In the genomic region with DNA sequence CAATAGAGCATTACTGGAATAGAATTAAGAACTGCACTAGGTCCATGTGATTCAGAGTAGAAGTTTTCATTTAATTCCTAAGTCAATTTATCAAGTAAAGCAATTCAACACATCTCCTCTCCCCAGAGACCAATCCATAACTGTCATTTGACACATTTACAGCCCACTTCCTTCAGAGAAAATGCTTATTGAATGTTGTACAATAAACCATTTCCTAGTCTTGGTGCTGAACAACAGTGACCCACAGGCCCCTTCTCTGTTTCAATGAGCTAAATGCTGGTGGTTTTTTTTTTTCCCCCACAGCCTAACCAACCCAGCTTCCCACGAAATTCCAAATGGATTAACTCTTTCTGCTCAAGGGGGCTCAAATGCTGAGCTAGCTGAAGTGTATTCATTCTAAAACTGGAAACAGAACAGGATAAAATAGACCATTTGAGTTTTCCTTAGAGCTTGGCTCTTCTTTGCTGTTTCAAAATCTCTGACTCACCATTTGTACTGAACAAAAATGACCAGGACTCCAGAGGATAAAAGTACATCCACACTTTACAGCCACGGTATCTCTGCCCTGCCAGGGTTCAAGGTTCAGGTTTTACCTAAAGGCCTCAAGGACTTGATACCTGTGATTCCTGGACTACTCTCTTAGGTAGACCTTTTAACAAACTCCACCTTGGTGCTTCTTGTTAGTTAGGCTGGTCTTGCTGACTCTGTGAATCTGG, we compare ENCODE assay signal across 14 cellular contexts.
DNase-seq lines count a peak whose midpoint lies in the region; ATAC-seq, FAIRE-seq and TF ChIP-seq lines count a peak whose summit lies in the region.
"Had no signal": no experiment of that assay in that cellular context is flagged by ENCODE, and none has a peak within 500 bp of the region (broad histone marks: within the 10 kb centered on the region; RNA-seq: fewer than 3 reads in every experiment).

No MANE protein-coding gene starts in this region.

- H3K4me3 Mint-ChIP-seq in MCF 10A (ENCODE audit: unreplicated experiment) = no peak overlapping the region
- no peak overlapping the region for H3K4me3 Mint-ChIP-seq in activated T-cell treated with anti-CD3 and anti-CD28 coated beads, Interleukin-2, amount 50 U/mL, for 4 hours
- H3K4me3 Mint-ChIP-seq: activated CD4-positive, alpha-beta T cell treated with anti-CD3 and anti-CD28 coated beads, Interleukin-2, amount 10 ng/mL, durations not matched to agents 24 days and 14 days; T-cell had no signal

- H3K9ac ChIP-seq in mammary epithelial cell (ENCODE audit: insufficient read depth, low read length) (no peak overlapping the region), mesenchymal stem cell (ENCODE audit: low read length) (no peak overlapping the region)

- no peaks in the 10 kb centered on the region for H3K79me2 ChIP-seq in mammary epithelial cell (ENCODE audit: insufficient read depth, low read length)

- 33% methylated on average over 2 of the region's 2 CpGs for WGBS in mammary epithelial cell (ENCODE audit: low coverage, missing lambda C conversion rate)
- 13% methylated on average over 1 of the region's 2 CpGs for WGBS in mesenchymal stem cell

- POLR2A ChIA-PET in MCF 10A (lab: Yijun Ruan, JAX) = no interaction called here

- peak overlapping the region in 1 of 2 experiments; percentile 73 for H3K14ac ChIP-seq in mesenchymal stem cell (ENCODE audit: low read length in 2 of 2)

- H3K27ac ChIP-seq in mammary epithelial cell (ENCODE audit: insufficient read depth, low read depth, low read length) (no peak overlapping the region), mesenchymal stem cell (ENCODE audit: low read length, poor library complexity, severe bottlenecking) (no peak overlapping the region), vagina (peak overlapping the region; percentile 15)

- H3K4me1 ChIP-seq in mammary epithelial cell (ENCODE audit: insufficient read depth, low read length) (no peaks in the 10 kb centered on the region), mesenchymal stem cell (ENCODE audit: control insufficient read depth, insufficient read depth, low read depth, low read length) (no peaks in the 10 kb centered on the region), vagina (no peaks in the 10 kb centered on the region)

- H3K79me1 ChIP-seq in mesenchymal stem cell (replicated peaks; ENCODE audit: low read length, poor library complexity, severe bottlenecking) = no peaks in the 10 kb centered on the region

- TF ChIP-seq CTCF in MCF 10A (IDR thresholded peaks at IDR 0.05; ENCODE audit: unreplicated experiment) (no peak), mammary epithelial cell (conservative IDR thresholded peaks at IDR 0.05 in 1 of 2, IDR thresholded peaks at IDR 0.05 in 1 of 2; ENCODE audit: extremely low read depth in 1 of 2, insufficient read depth in 1 of 2, low read depth in 1 of 2, low read length in 2 of 2) (no peak), bronchial epithelial cell (IDR thresholded peaks at IDR 0.05; ENCODE audit: insufficient read depth, low read length, severe bottlenecking) (no peak), vagina (IDR thresholded peaks at IDR 0.05) (no peak)

- no peak overlapping the region for H2BK5ac ChIP-seq in mesenchymal stem cell (ENCODE audit: low read depth, low read length, poor library complexity, severe bottlenecking)

- dilution Hi-C loops in mammary epithelial cell (cut with HindIII; ENCODE audit: low sequenced_read_pairs) = no loop called here

- FAIRE-seq in bronchial epithelial cell (lab: Jason Lieb, UNC) = no peak
- FAIRE-seq: A204.1 had no signal

- peak overlapping the region; percentile 29 to 57 for H3K4ac ChIP-seq in mesenchymal stem cell (ENCODE audit: low read depth in 1 of 2, low read length in 2 of 2)

- peak; percentile 12 for DNase-seq in MCF 10A (ENCODE audit: unreplicated experiment)
- DNase-seq in mammary epithelial cell = no peak
- DNase-seq in bronchial epithelial cell (ENCODE audit: low read depth) = peak; percentile 4
- DNase-seq in mesenchymal stem cell = peak; percentile 83
- no peak for DNase-seq in vagina (ENCODE audit: extremely low spot score in 2 of 2)
- DNase-seq in activated T-cell treated with anti-CD3 and anti-CD28 coated beads, Interleukin-2, amount 50 U/mL, for 4 hours = no peak
- DNase-seq in activated T-cell treated with anti-CD3 and anti-CD28 coated beads, Interleukin-2, amount 50 U/mL, for 1 hour = no peak
- DNase-seq: activated CD4-positive, alpha-beta T cell treated with anti-CD3 and anti-CD28 coated beads, Interleukin-2, amount 10 ng/mL, durations not matched to agents 24 days and 14 days; activated naive CD4-positive, alpha-beta T cell; cortex of kidney; stimulated activated CD4-positive, alpha-beta T cell treated with anti-CD3 and anti-CD28 coated beads, Interleukin-12 subunit alpha, Interleukin-12 subunit beta, amount 100 ng/mL, for 4 hours; T-cell had no signal

- H4K8ac ChIP-seq in mesenchymal stem cell (ENCODE audit: low read length) = peak overlapping the region; percentile 63

- H3K4me3 ChIP-seq in mammary epithelial cell (replicated peaks in 1 of 3; ENCODE audit: insufficient read depth in 1 of 3, low read depth in 2 of 3, low read length in 3 of 3) (no peak overlapping the region), bronchial epithelial cell (ENCODE audit: low read depth, low read length) (no peak overlapping the region), mesenchymal stem cell (ENCODE audit: insufficient read depth in 1 of 2, low read depth in 1 of 2, low read length in 2 of 2) (peak overlapping the region in 1 of 2 experiments; percentile 12), vagina (no peak overlapping the region)

- no peak for TF ChIP-seq POLR2A in vagina (IDR thresholded peaks at IDR 0.05)

- peak overlapping the region; percentile 38 to 96 for H2BK12ac ChIP-seq in mesenchymal stem cell (ENCODE audit: low read length in 2 of 2)

- H3K9me3 ChIP-seq in mammary epithelial cell (replicated peaks; ENCODE audit: insufficient read depth, low read length) (no peaks in the 10 kb centered on the region), mesenchymal stem cell (ENCODE audit: control insufficient read depth, low read length) (no peaks in the 10 kb centered on the region), vagina (no peaks in the 10 kb centered on the region)

- no peaks in the 10 kb centered on the region for H3K36me3 Mint-ChIP-seq in MCF 10A (ENCODE audit: insufficient read depth, unreplicated experiment)
- no peaks in the 10 kb centered on the region for H3K36me3 Mint-ChIP-seq in activated T-cell treated with anti-CD3 and anti-CD28 coated beads, Interleukin-2, amount 50 U/mL, for 4 hours (ENCODE audit: insufficient read depth)
- H3K36me3 Mint-ChIP-seq: T-cell had no signal

- no peak overlapping the region for H3K23ac ChIP-seq in mesenchymal stem cell (ENCODE audit: low read length in 2 of 2)

- BruUV-seq in MCF 10A (replicated peaks; lab: Mats Ljungman, UMichigan) (no TSS peak), mammary epithelial cell (replicated peaks; lab: Mats Ljungman, UMichigan) (no TSS peak)

- no peaks in the 10 kb centered on the region for H4K20me1 ChIP-seq in mammary epithelial cell (ENCODE audit: insufficient read depth, low read length)

- H3K27me3 Mint-ChIP-seq in MCF 10A (ENCODE audit: insufficient read depth, unreplicated experiment) = no peaks in the 10 kb centered on the region
- H3K27me3 Mint-ChIP-seq in activated T-cell treated with anti-CD3 and anti-CD28 coated beads, Interleukin-2, amount 50 U/mL, for 4 hours (ENCODE audit: low read depth) = peaks cover 6% of the 10 kb centered on the region

- H2AK5ac ChIP-seq in mesenchymal stem cell (ENCODE audit: low read length, severe bottlenecking) = no peak overlapping the region

- peak overlapping the region; percentile 88 for H2BK120ac ChIP-seq in mesenchymal stem cell (ENCODE audit: low read depth, low read length)

- no peak overlapping the region for H3K4me2 ChIP-seq in mammary epithelial cell (ENCODE audit: insufficient read depth, low read depth, low read length)
- no peak overlapping the region for H3K4me2 ChIP-seq in mesenchymal stem cell (ENCODE audit: low read length, poor library complexity, severe bottlenecking)

- H2BK15ac ChIP-seq in mesenchymal stem cell (ENCODE audit: low read depth, poor library complexity, severe bottlenecking) = no peak overlapping the region

- H3K4me1 Mint-ChIP-seq in MCF 10A (ENCODE audit: insufficient read depth, unreplicated experiment) = peaks cover 8% of the 10 kb centered on the region
- H3K4me1 Mint-ChIP-seq in activated T-cell treated with anti-CD3 and anti-CD28 coated beads, Interleukin-2, amount 50 U/mL, for 4 hours (ENCODE audit: low read depth) = no peaks in the 10 kb centered on the region
- H3K4me1 Mint-ChIP-seq: activated CD4-positive, alpha-beta T cell treated with anti-CD3 and anti-CD28 coated beads, Interleukin-2, amount 10 ng/mL, durations not matched to agents 24 days and 14 days; T-cell had no signal

- intact Hi-C loops in MCF 10A (cut with micrococcal nuclease) (no loop called here), mammary epithelial cell (cut with micrococcal nuclease) (no loop called here), vagina (cut with DNase I) (no loop called here)

- H3K36me3 ChIP-seq in mammary epithelial cell (ENCODE audit: insufficient read depth, low read length) (no peaks in the 10 kb centered on the region), bronchial epithelial cell (ENCODE audit: control insufficient read depth, insufficient read depth, low read length) (no peaks in the 10 kb centered on the region), mesenchymal stem cell (ENCODE audit: control insufficient read depth in 1 of 2, insufficient read depth in 2 of 2, low read depth in 1 of 2, low read length in 2 of 2) (no peaks in the 10 kb centered on the region), vagina (no peaks in the 10 kb centered on the region)

- H3K18ac ChIP-seq in mesenchymal stem cell (ENCODE audit: low read depth in 1 of 2, low read length in 2 of 2) = peak overlapping the region; percentile 34 to 60

- no peak overlapping the region for H3K27ac Mint-ChIP-seq in MCF 10A (ENCODE audit: low read depth, unreplicated experiment)
- H3K27ac Mint-ChIP-seq: activated CD4-positive, alpha-beta T cell treated with anti-CD3 and anti-CD28 coated beads, Interleukin-2, amount 10 ng/mL, durations not matched to agents 24 days and 14 days; T-cell had no signal

- H4K91ac ChIP-seq in mesenchymal stem cell (ENCODE audit: low read length) = peak overlapping the region; percentile 71

- in situ Hi-C loops in mammary epithelial cell (cut with MboI; ENCODE audit: low sequenced_read_pairs in 2 of 2) = no loop called here

- no peaks in the 10 kb centered on the region for H3K9me3 Mint-ChIP-seq in MCF 10A (ENCODE audit: unreplicated experiment)
- no peaks in the 10 kb centered on the region for H3K9me3 Mint-ChIP-seq in activated T-cell treated with anti-CD3 and anti-CD28 coated beads, Interleukin-2, amount 50 U/mL, for 4 hours
- H3K9me3 Mint-ChIP-seq: activated CD4-positive, alpha-beta T cell treated with anti-CD3 and anti-CD28 coated beads, Interleukin-2, amount 10 ng/mL, durations not matched to agents 24 days and 14 days; T-cell had no signal

- CTCF ChIA-PET in MCF 10A (lab: Yijun Ruan, JAX) = interaction anchor here (0.5 to 0.6 kb wide), 2 partner anchors 112 to 278 kb away, joined by 4 to 6 read pairs; no protein-coding TSS in a partner anchor
- CTCF ChIA-PET in mammary epithelial cell (lab: Charles Lee; ENCODE audit: low non-redundant PET) = no interaction called here

- H3K27me3 ChIP-seq in mammary epithelial cell (ENCODE audit: insufficient read depth, low read length) (peaks cover 3% of the 10 kb centered on the region), bronchial epithelial cell (ENCODE audit: control insufficient read depth, insufficient read depth, low read length) (no peaks in the 10 kb centered on the region), mesenchymal stem cell (ENCODE audit: control insufficient read depth in 1 of 2, insufficient read depth in 1 of 2, low read length in 2 of 2) (peaks cover 0 to 2% of the 10 kb centered on the region in 2 experiments), vagina (no peaks in the 10 kb centered on the region)

- no peak for ATAC-seq in activated T-cell treated with anti-CD3 and anti-CD28 coated beads, Interleukin-2, amount 50 U/mL, for 4 hours
- no peak for ATAC-seq in GM18517 (IDR thresholded peaks at IDR 0.05; ENCODE audit: unreplicated experiment)
- ATAC-seq: T-cell had no signal

- H2AFZ ChIP-seq in mammary epithelial cell (ENCODE audit: low read depth, low read length) = no peak overlapping the region
- H2AFZ ChIP-seq in mesenchymal stem cell (ENCODE audit: low read depth, low read length) = peak overlapping the region; percentile 8

Comparison
In these comparisons a context has a peak if more than half of its experiments do, and no peak if none do; other contexts are left out.
1. DNase-seq: peak in MCF 10A (single experiment), bronchial epithelial cell (single experiment) and mesenchymal stem cell (single experiment); none in mammary epithelial cell (single experiment), vagina (0 of 2), activated T-cell treated with anti-CD3 and anti-CD28 coated beads, Interleukin-2, amount 50 U/mL, for 4 hours (single experiment) and activated T-cell treated with anti-CD3 and anti-CD28 coated beads, Interleukin-2, amount 50 U/mL, for 1 hour (single experiment).